In genomic region chr7:75663302-75663907, GRCh38 we compare ENCODE assay signal across 1 cellular context.
TF ChIP-seq lines count a peak whose summit lies in the region.

No MANE protein-coding gene starts in this region.

TF ChIP-seq in H1, 55 proteins besides CTCF, POLR2A, EP300 and RAD21:
- no peak for TF ChIP-seq CHD7 (IDR thresholded peaks at IDR 0.05; ENCODE audit: insufficient replicate concordance, low read length)
- TF ChIP-seq NRF1 (IDR thresholded peaks at IDR 0.05; ENCODE audit: low read depth, low read length) = no peak
- TF ChIP-seq MAX (IDR thresholded peaks at IDR 0.05) = no peak
